10 cellular contexts compared by ENCODE assay signal in the genomic region with DNA sequence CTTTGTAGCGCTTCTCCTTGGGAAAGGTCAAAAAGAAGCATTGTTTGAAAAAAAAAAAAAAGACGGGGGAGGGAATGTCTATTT. TPM values are rescaled to one million over a fixed set of nuclear protein-coding genes. Genes with fewer than 3 reads are reported as not detected.
DNase-seq lines count a peak whose midpoint lies in the region; ATAC-seq and TF ChIP-seq lines count a peak whose summit lies in the region.
"Had no signal": no experiment of that assay in that cellular context is flagged by ENCODE, and none has a peak within 500 bp of the region (broad histone marks: within the 10 kb centered on the region; RNA-seq: fewer than 3 reads in every experiment).

TSS of gene LMO3 (minus strand) at position 46 of the 84 bp plus-strand sequence. CDS start 5,302 bp downstream, outside the sequence.

- TF ChIP-seq CTCF in retinal pigment epithelial cell (conservative IDR thresholded peaks at IDR 0.05; ENCODE audit: low read depth, low read length), result no peak

- H3K27ac ChIP-seq in adipose tissue (ENCODE audit: low read depth, low read length), result no peak within 1 kb of the TSS

- WGBS in adipose tissue, 3 donors, result 0% methylated on average over 2 of the region's 2 CpGs

- peaks cover 70% of the 10 kb centered on the region for H3K27me3 ChIP-seq in iPS-15b (ENCODE audit: control insufficient read depth, insufficient read depth, low read length)

- DNase-seq in retinal pigment epithelial cell (ENCODE audit: low read depth) (no peak), DMS 273 treated with DMSO at 0.1 percent for 48 hours (lab: John Stamatoyannopoulos, UW) (no peak)
- DNase-seq: DND-41; naive thymus-derived CD4-positive, alpha-beta T cell had no signal

- no peaks in the 10 kb centered on the region for H3K9me3 ChIP-seq in iPS-15b (ENCODE audit: control insufficient read depth, insufficient read depth, low read length)

- peaks cover 32% of the 10 kb centered on the region for H3K4me1 ChIP-seq in iPS-15b (ENCODE audit: control insufficient read depth, insufficient read depth, low read length)

- H3K36me3 ChIP-seq in iPS-15b (ENCODE audit: control insufficient read depth, insufficient read depth, low read length), result no peaks in the 10 kb centered on the region

- ATAC-seq in GM21447 (IDR thresholded peaks at IDR 0.05; ENCODE audit: unreplicated experiment) (no peak), HG02852 (IDR thresholded peaks at IDR 0.05; ENCODE audit: unreplicated experiment) (no peak), HG03025 (IDR thresholded peaks at IDR 0.05; ENCODE audit: low FRiP score, unreplicated experiment) (no peak)
- ATAC-seq: naive thymus-derived CD4-positive, alpha-beta T cell had no signal

- no peak within 1 kb of the TSS for H3K9ac ChIP-seq in iPS-15b (ENCODE audit: low read depth, low read length)

- peak within 1 kb of the TSS; percentile 52; the same call in 1 of the 2 replicates for H3K4me3 ChIP-seq in GM08714 (ENCODE audit: low read length)
- H3K4me3 ChIP-seq in iPS-15b (ENCODE audit: low read depth, low read length), result peak within 1 kb of the TSS; percentile 76
- peak within 1 kb of the TSS; percentile 69 for H3K4me3 ChIP-seq in retinal pigment epithelial cell (ENCODE audit: low read length)

RNA-seq across cellular contexts. Expression of gene LMO3, which starts in this region (rescaled TPM):
- 10 to 100 TPM in 2 of 3 donors, 1 to 10 TPM in 1; 7.0 to 74.8 (median 34.2) TPM for polyA plus RNA-seq in adipose tissue
- polyA plus RNA-seq: naive thymus-derived CD4-positive, alpha-beta T cell had no signal
